ENCODE assay signal across 11 cellular contexts in the genomic region with DNA sequence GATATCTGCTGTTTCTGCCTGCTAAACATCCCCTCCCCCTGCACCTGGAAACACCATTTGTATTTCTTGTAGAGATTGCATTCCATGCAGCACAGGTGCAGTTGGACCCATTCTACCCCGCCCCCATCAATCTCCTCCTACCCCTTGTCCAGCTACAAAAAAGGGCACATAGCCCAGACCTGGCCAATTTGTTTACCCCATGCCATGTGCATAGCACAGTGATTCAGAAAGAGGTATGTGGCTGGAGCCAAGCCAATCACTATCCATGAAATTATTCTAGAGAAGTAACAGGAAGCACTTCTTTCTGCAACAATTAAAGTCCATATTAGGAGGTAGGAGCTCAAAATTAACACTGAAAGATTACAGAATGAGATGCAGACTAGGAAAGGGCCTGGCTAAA. TPM values are rescaled to one million over a fixed set of nuclear protein-coding genes. Genes with fewer than 3 reads are reported as not detected.
DNase-seq lines count a peak whose midpoint lies in the region; ATAC-seq and TF ChIP-seq lines count a peak whose summit lies in the region.
"Had no signal": no experiment of that assay in that cellular context is flagged by ENCODE, and none has a peak within 500 bp of the region (broad histone marks: within the 10 kb centered on the region; RNA-seq: fewer than 3 reads in every experiment).

No MANE protein-coding gene starts in this region.

- H3K27ac Mint-ChIP-seq in glutamatergic neuron (ENCODE audit: unreplicated experiment): no peak overlapping the region

- no peak overlapping the region for H3K4me2 ChIP-seq in PC-9

- no peak overlapping the region for H3K4me3 ChIP-seq in PC-9

- H3F3A ChIP-seq in PC-9 (ENCODE audit: insufficient read depth, low read depth): no peaks in the 10 kb centered on the region

- no peaks in the 10 kb centered on the region for H3K36me3 Mint-ChIP-seq in glutamatergic neuron (ENCODE audit: unreplicated experiment)

- H3K36me3 ChIP-seq in PC-9 (ENCODE audit: low read depth): no peaks in the 10 kb centered on the region

- H2AFZ ChIP-seq in PC-9: no peak overlapping the region

- no peaks in the 10 kb centered on the region for H3K9me2 ChIP-seq in PC-9 (ENCODE audit: insufficient read depth)

- no peaks in the 10 kb centered on the region for H3K27me3 Mint-ChIP-seq in glutamatergic neuron (ENCODE audit: unreplicated experiment)

- peak; percentile 86 for DNase-seq in ELR (ENCODE audit: low read depth)
- DNase-seq in PC-9: peak; percentile 83 to 85
- peak; percentile 43 for DNase-seq in pulmonary artery endothelial cell (ENCODE audit: low read depth, low spot score)
- no peak for DNase-seq in glutamatergic neuron
- no peak for DNase-seq in activated naive CD4-positive, alpha-beta T cell treated with Interleukin-2 at 50 U/mL for 16 hours
- DNase-seq: activated CD8-positive, alpha-beta memory T cell treated with anti-CD3 and anti-CD28 coated beads for 24 hours; Right ventricle myocardium superior had no signal

- peak overlapping the region; percentile 49; the same call in 1 of the 2 replicates for H3K27ac ChIP-seq in PC-9

- H3K4me1 Mint-ChIP-seq in glutamatergic neuron (ENCODE audit: low read depth, unreplicated experiment): no peaks in the 10 kb centered on the region

- no peaks in the 10 kb centered on the region for H4K20me1 ChIP-seq in PC-9 (ENCODE audit: insufficient read depth)

- no peak overlapping the region for H3K4me3 Mint-ChIP-seq in glutamatergic neuron (ENCODE audit: unreplicated experiment)
- H3K4me3 Mint-ChIP-seq: central memory CD8-positive, alpha-beta T cell had no signal

- no TSS peak for BruUV-seq in PC-9 (replicated peaks; lab: Mats Ljungman, UMichigan)

- H3K9me3 Mint-ChIP-seq in glutamatergic neuron (ENCODE audit: unreplicated experiment): no peaks in the 10 kb centered on the region
- H3K9me3 Mint-ChIP-seq: central memory CD8-positive, alpha-beta T cell had no signal

- peaks cover 24% of the 10 kb centered on the region for H3K4me1 ChIP-seq in PC-9 (replicated peaks; ENCODE audit: insufficient read depth)

- TF ChIP-seq CTCF in PC-9 (conservative IDR thresholded peaks at IDR 0.05) (no peak), glutamatergic neuron (IDR thresholded peaks at IDR 0.05; ENCODE audit: partially characterized antibody, unreplicated experiment) (no peak)

- H3K27me3 ChIP-seq in PC-9 (ENCODE audit: insufficient read depth, low read depth): no peaks in the 10 kb centered on the region

- peak; percentile 46 for ATAC-seq in esophagus mucosa
- ATAC-seq in HG02642 (IDR thresholded peaks at IDR 0.05; ENCODE audit: poor library complexity, unreplicated experiment): no peak
- ATAC-seq in GM19035 (IDR thresholded peaks at IDR 0.05; ENCODE audit: unreplicated experiment): no peak

- H3K9me3 ChIP-seq in PC-9 (ENCODE audit: insufficient read depth, low read depth): no peaks in the 10 kb centered on the region

- H3K79me2 ChIP-seq in PC-9 (ENCODE audit: low read depth): no peaks in the 10 kb centered on the region

- intact Hi-C loops in PC-9 (cut with micrococcal nuclease; ENCODE audit: unreplicated experiment): loop anchor here (1.0 to 5.0 kb wide), 5 partner anchors 15 to 270 kb away; partner anchors contain the start of gene TMEM184C

- CTCF ChIA-PET in PC-9 (lab: Charles Lee): interaction anchor here (0.6 to 2.0 kb wide), 7 partner anchors 20 to 437 kb away, joined by 3 to 9 read pairs (median 4); partner anchors contain the start of genes PRMT9 and TMEM184C

- POLR2A ChIA-PET in PC-9 (lab: Charles Lee; ENCODE audit: unreplicated experiment): interaction anchor here (0.5 to 1.5 kb wide), 5 partner anchors 20 to 1564 kb away, joined by 4 to 20 read pairs (median 5); partner anchors contain the start of gene TMEM184C

RNA-seq across cellular contexts. Expression of gene TMEM184C, which starts 20.2 kb away (rescaled TPM):
- total RNA-seq in PC-9 (2021): 29.1 and 40.4 TPM in 2 replicates
- total RNA-seq in esophagus mucosa: 18.1 TPM
- 27.7 and 54.2 TPM in 2 replicates for total RNA-seq in pulmonary artery endothelial cell
- 31.6 TPM for total RNA-seq in glutamatergic neuron (ENCODE audit: unreplicated experiment)

Comparison
In these comparisons a context has a peak if more than half of its experiments do, and no peak if none do; other contexts are left out.
1. DNase-seq: peak in ELR (single experiment), PC-9 (2 of 2) and pulmonary artery endothelial cell (single experiment); none in glutamatergic neuron (single experiment) and activated naive CD4-positive, alpha-beta T cell treated with Interleukin-2 at 50 U/mL for 16 hours (single experiment).